1 cellular context compared by ENCODE assay signal in genomic region chr17:75010683-75011406, GRCh38.
A peak's percentile ranks its signal among the peaks of the same experiment; 100 is the strongest.
TF ChIP-seq lines count a peak whose summit lies in the region.

No MANE protein-coding gene starts in this region.

TF ChIP-seq in H1, 55 proteins besides CTCF, POLR2A, EP300 and RAD21:
- no peak for TF ChIP-seq ZNF274 (IDR thresholded peaks at IDR 0.05; ENCODE audit: borderline replicate concordance, extremely low read depth, low read length)
- no peak for TF ChIP-seq SRF (IDR thresholded peaks at IDR 0.05; ENCODE audit: low read depth, low read length)
- TF ChIP-seq TAF1 (IDR thresholded peaks at IDR 0.05; ENCODE audit: low read depth, low read length): no peak
- 0 out of 2 replicates have a peak, but pooled peaks have one; percentile 60 for TF ChIP-seq TCF12 (IDR thresholded peaks at IDR 0.05; ENCODE audit: low read depth, low read length)
- TF ChIP-seq RBBP5 (IDR thresholded peaks at IDR 0.05; ENCODE audit: borderline replicate concordance, low read depth, low read length): no peak
TF ChIP-seq in H1: peak in this region for 1.
